Comparison of ENCODE assay signal across 8 cellular contexts in the genomic region with DNA sequence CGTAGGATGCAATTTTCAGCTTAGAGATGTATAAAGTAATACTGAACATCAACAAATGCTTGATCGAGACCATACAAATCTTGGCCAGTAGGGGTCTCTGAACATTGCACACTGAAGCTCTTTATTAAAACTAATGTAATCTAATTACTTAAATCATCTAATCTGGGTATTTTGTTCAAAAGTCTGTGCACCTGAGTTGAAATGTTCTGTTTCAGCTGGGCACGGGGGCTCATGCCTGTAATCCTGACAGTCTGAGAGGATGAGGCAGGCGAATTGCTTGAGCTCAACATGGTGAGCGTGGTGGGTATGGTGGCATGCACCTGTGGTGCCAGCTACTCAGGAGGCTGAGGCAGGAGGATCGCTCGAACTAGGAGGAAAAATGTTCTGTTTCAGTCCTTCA. TPM values are rescaled to one million over a fixed set of nuclear protein-coding genes. Genes with fewer than 3 reads are reported as not detected.
DNase-seq lines count a peak whose midpoint lies in the region; ATAC-seq and TF ChIP-seq lines count a peak whose summit lies in the region.

No MANE protein-coding gene starts in this region.

- peak; percentile 45 for TF ChIP-seq CTCF in psoas muscle (IDR thresholded peaks at IDR 0.05)

- no peaks in the 10 kb centered on the region for H3K9me3 ChIP-seq in psoas muscle

- DNase-seq in DMS114 treated with DMSO at 0.1 percent for 48 hours (lab: John Stamatoyannopoulos, UW; ENCODE audit: unreplicated experiment): peak; percentile 9
- DNase-seq in activated CD4-positive, alpha-beta T cell treated with anti-CD3 and anti-CD28 coated beads, Interleukin-2, amount 10 ng/mL, durations not matched to agents 24 days and 14 days: peak; percentile 84
- peak; percentile 18 to 34 for DNase-seq in erythroblast (lab: John Stamatoyannopoulos, UW)
- DNase-seq in psoas muscle: no peak
- DNase-seq in NCI-H2227 (lab: John Stamatoyannopoulos, UW; ENCODE audit: unreplicated experiment): no peak

- no peak overlapping the region for H3K4me3 Mint-ChIP-seq in activated CD4-positive, alpha-beta T cell treated with anti-CD3 and anti-CD28 coated beads, Interleukin-2, amount 10 ng/mL, durations not matched to agents 24 days and 14 days

- peaks cover 9% of the 10 kb centered on the region for H3K27me3 Mint-ChIP-seq in activated CD4-positive, alpha-beta T cell treated with anti-CD3 and anti-CD28 coated beads, Interleukin-2, amount 10 ng/mL, durations not matched to agents 24 days and 14 days

- peaks cover 0 to 3% (median 0%) of the 10 kb centered on the region in 3 donors for H3K27me3 ChIP-seq in psoas muscle (ENCODE audit: insufficient read depth in 3 of 3, low read length in 2 of 3)

- no peak overlapping the region for H3K4me3 ChIP-seq in psoas muscle

- WGBS in psoas muscle, 3 donors: 69 to 80% (median 69%) methylated on average over 7 of the region's 7 CpGs

- peaks cover 15% of the 10 kb centered on the region for H3K9me3 Mint-ChIP-seq in activated CD4-positive, alpha-beta T cell treated with anti-CD3 and anti-CD28 coated beads, Interleukin-2, amount 10 ng/mL, durations not matched to agents 24 days and 14 days

- no peak for TF ChIP-seq POLR2A in erythroblast (IDR thresholded peaks at IDR 0.05; ENCODE audit: low read length)

- H3K4me1 Mint-ChIP-seq in activated CD4-positive, alpha-beta T cell treated with anti-CD3 and anti-CD28 coated beads, Interleukin-2, amount 10 ng/mL, durations not matched to agents 24 days and 14 days: peaks cover 17% of the 10 kb centered on the region

- peak; percentile 50 for ATAC-seq in HG03354 (IDR thresholded peaks at IDR 0.05; ENCODE audit: poor library complexity, severe bottlenecking, unreplicated experiment)
- ATAC-seq in psoas muscle: no peak
- no peak for ATAC-seq in HG02798 (IDR thresholded peaks at IDR 0.05; ENCODE audit: poor library complexity, unreplicated experiment)
- ATAC-seq in HG03469 (IDR thresholded peaks at IDR 0.05; ENCODE audit: unreplicated experiment): no peak

- H3K36me3 Mint-ChIP-seq in activated CD4-positive, alpha-beta T cell treated with anti-CD3 and anti-CD28 coated beads, Interleukin-2, amount 10 ng/mL, durations not matched to agents 24 days and 14 days (ENCODE audit: low read depth): peaks cover 11% of the 10 kb centered on the region

- intact Hi-C loops in activated CD4-positive, alpha-beta T cell treated with anti-CD3 and anti-CD28 coated beads, Interleukin-2, amount 10 ng/mL, durations not matched to agents 24 days and 14 days (cut with micrococcal nuclease): loop anchor here (1.0 kb wide), 2 partner anchors 38 to 202 kb away; no protein-coding TSS in a partner anchor
- intact Hi-C loops in psoas muscle (cut with DNase I): no loop called here

- no peak overlapping the region for H3K27ac Mint-ChIP-seq in activated CD4-positive, alpha-beta T cell treated with anti-CD3 and anti-CD28 coated beads, Interleukin-2, amount 10 ng/mL, durations not matched to agents 24 days and 14 days

- no peaks in the 10 kb centered on the region for H3K36me3 ChIP-seq in psoas muscle (ENCODE audit: insufficient read depth in 1 of 2, low read depth in 1 of 2)

- H3K4me1 ChIP-seq in psoas muscle: no peaks in the 10 kb centered on the region

- H3K27ac ChIP-seq in psoas muscle: no peak overlapping the region

RNA-seq across cellular contexts. Expression of gene ESM1, which starts 41.0 kb away (rescaled TPM):
- total RNA-seq in activated CD4-positive, alpha-beta T cell treated with anti-CD3 and anti-CD28 coated beads, Interleukin-2, amount 10 ng/mL, durations not matched to agents 24 days and 14 days: not detected in 2 replicates
- total RNA-seq in psoas muscle: under 1 TPM in 1 of 4 donors, not detected in 3; 0.13 TPM
- polyA plus RNA-seq in psoas muscle: under 1 TPM; 0.01 to 0.13 (median 0.06) TPM

Comparison
In these comparisons a context has a peak if more than half of its experiments do, and no peak if none do; other contexts are left out.
1. DNase-seq: peak in DMS114 treated with DMSO at 0.1 percent for 48 hours (single experiment), activated CD4-positive, alpha-beta T cell treated with anti-CD3 and anti-CD28 coated beads, Interleukin-2, amount 10 ng/mL, durations not matched to agents 24 days and 14 days (single experiment) and erythroblast (2 of 2); none in psoas muscle (0 of 2) and NCI-H2227 (single experiment).